13 cellular contexts compared by ENCODE assay signal in genomic region chr7:87445897-87446296, GRCh38. TPM values are rescaled to one million over a fixed set of nuclear protein-coding genes. Genes with fewer than 3 reads are reported as not detected.
A peak's percentile ranks its signal among the peaks of the same experiment; 100 is the strongest.
DNase-seq lines count a peak whose midpoint lies in the region; ATAC-seq and TF ChIP-seq lines count a peak whose summit lies in the region.
"Had no signal": no experiment of that assay in that cellular context is flagged by ENCODE, and none has a peak within 500 bp of the region (broad histone marks: within the 10 kb centered on the region; RNA-seq: fewer than 3 reads in every experiment).

No MANE protein-coding gene starts in this region.

- intact Hi-C loops in ovary (cut with DNase I), result no loop called here
- intact Hi-C loops in ascending aorta (cut with DNase I), result no loop called here

- TF ChIP-seq CTCF in GM12865 (IDR thresholded peaks at IDR 0.05; ENCODE audit: insufficient read depth, low read depth, low read length, missing control alignments), result no peak
- TF ChIP-seq CTCF in ovary (IDR thresholded peaks at IDR 0.05), result no peak
- no peak for TF ChIP-seq CTCF in ascending aorta (IDR thresholded peaks at IDR 0.05)

- H3K4me3 ChIP-seq in GM12865 (ENCODE audit: low read depth, low read length) (no peak overlapping the region), ovary (no peak overlapping the region), ascending aorta (no peak overlapping the region)
- H3K4me3 ChIP-seq: vagina had no signal

- H3K9me3 ChIP-seq in ovary, result no peaks in the 10 kb centered on the region
- no peaks in the 10 kb centered on the region for H3K9me3 ChIP-seq in ascending aorta
- H3K9me3 ChIP-seq: vagina had no signal

- peak; percentile 14 for DNase-seq in GM12865 (ENCODE audit: low read depth)
- DNase-seq in ovary, result no peak
- DNase-seq in dedifferentiated amniotic fluid mesenchymal stem cell (ENCODE audit: extremely low spot score), result no peak
- DNase-seq in ascending aorta (ENCODE audit: low spot score in 2 of 2), result no peak
- DNase-seq in iPS-NIHi11 (ENCODE audit: low spot score), result no peak
- DNase-seq: activated CD4-positive, CD25-positive, alpha-beta regulatory T cell treated with anti-CD3 and anti-CD28 coated beads, Interleukin-2, amount 50 U/mL, for 72 hours; activated naive CD4-positive, alpha-beta T cell treated with Interleukin-2 at 50 U/mL for 16 hours; foreskin melanocyte; NCI-H187 treated with DMSO at 0.1 percent for 48 hours had no signal

- ATAC-seq in GM19397 (IDR thresholded peaks at IDR 0.05; ENCODE audit: unreplicated experiment) (peak; percentile 86), HG02884 (IDR thresholded peaks at IDR 0.05; ENCODE audit: unreplicated experiment) (peak; percentile 94), HG03575 (IDR thresholded peaks at IDR 0.05; ENCODE audit: extremely low read depth, insufficient number of reproducible peaks, low FRiP score, unreplicated experiment) (peak; percentile 79)

- no peaks in the 10 kb centered on the region for H3K27me3 ChIP-seq in ovary
- no peaks in the 10 kb centered on the region for H3K27me3 ChIP-seq in ascending aorta
- H3K27me3 ChIP-seq: vagina had no signal

- WGBS in ovary, 3 donors, result 70 to 86% (median 83%) methylated on average over 4 of the region's 4 CpGs

- H3K4me1 ChIP-seq in ovary (ENCODE audit: insufficient read depth) (no peaks in the 10 kb centered on the region), ascending aorta (no peaks in the 10 kb centered on the region)
- H3K4me1 ChIP-seq: vagina had no signal

- no peak for TF ChIP-seq EP300 in ovary (IDR thresholded peaks at IDR 0.05)

- no peaks in the 10 kb centered on the region for H3K36me3 ChIP-seq in ovary
- no peaks in the 10 kb centered on the region for H3K36me3 ChIP-seq in ascending aorta
- H3K36me3 ChIP-seq: vagina had no signal

- no peak overlapping the region for H3K27ac ChIP-seq in ovary
- H3K27ac ChIP-seq in ascending aorta, result no peak overlapping the region
- H3K27ac ChIP-seq: vagina had no signal

- no peak for TF ChIP-seq POLR2A in ovary (IDR thresholded peaks at IDR 0.05)

RNA-seq across cellular contexts. Expression of gene ABCB4, which starts 29.6 kb away (rescaled TPM):
- total RNA-seq in ovary (1 to 10 TPM in 1 of 7 donors, under 1 TPM in 6; 0.13 to 2.1 (median 0.45) TPM), ascending aorta (not detected)
- polyA plus RNA-seq in ovary, result under 1 TPM; 0.33 to 0.75 TPM
